ENCODE assay signal across 1 cellular context in the genomic region with DNA sequence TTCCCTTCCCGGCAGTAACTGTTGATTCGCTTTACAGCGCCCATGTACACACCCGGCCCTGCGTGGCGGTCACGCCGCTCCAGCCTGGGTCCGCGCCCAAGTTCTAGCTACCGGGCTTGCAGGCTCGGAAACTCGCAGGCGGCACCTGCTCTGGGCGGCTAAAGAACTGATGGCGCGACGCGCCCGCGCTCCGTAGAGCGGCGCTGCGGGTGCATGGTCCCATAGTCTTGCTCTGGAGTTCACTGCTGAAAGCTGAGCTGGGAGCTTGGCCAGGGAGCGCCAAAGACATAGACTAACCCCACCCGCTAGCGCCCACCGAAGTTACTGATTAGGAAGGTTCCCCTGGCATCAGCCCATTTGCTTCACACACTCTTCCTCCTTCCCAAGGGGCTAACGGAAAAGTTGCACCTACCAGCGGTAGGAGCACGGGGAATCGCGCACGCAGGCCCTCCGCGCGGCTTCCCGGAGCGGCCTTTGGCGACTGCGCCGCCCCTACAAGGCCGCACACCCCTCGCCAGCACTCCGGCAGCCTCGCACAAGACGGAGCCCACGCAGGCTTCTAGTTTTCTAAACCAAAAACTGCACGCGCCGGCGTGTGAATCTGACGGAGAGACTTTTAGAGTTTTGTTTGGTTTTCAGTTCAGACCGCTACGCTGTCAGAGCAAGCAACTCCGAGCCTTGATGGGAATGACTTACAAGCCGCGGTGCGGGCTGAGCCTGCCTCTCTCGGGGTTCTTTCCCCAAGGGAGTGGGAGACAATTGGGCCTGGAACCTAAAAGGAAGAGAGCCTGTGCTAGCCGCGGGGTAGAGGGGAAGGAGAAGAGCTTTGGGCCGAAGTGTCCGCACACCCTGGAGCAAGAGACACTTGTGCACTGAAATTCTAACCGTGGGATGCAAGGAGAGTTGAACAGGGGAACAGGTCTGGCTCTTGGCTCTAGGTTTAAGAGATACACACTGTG.
A peak's percentile ranks its signal among the peaks of the same experiment; 100 is the strongest.
TF ChIP-seq lines count a peak whose summit lies in the region.

No MANE protein-coding gene starts in this region.

TF ChIP-seq in H1, 55 proteins besides CTCF, POLR2A, EP300 and RAD21:
- TF ChIP-seq RNF2 (IDR thresholded peaks at IDR 0.05; ENCODE audit: borderline replicate concordance, low read depth, low read length, missing control alignments, poor library complexity, severe bottlenecking) (peak; percentile 80), CTBP2 (IDR thresholded peaks at IDR 0.05; ENCODE audit: borderline replicate concordance, insufficient read depth, insufficient read length, low read length) (no peak), KDM5A (IDR thresholded peaks at IDR 0.05; ENCODE audit: low read length) (no peak), KDM4A (IDR thresholded peaks at IDR 0.05; ENCODE audit: low read depth, low read length, severe bottlenecking) (peak; percentile 5), YY1 (IDR thresholded peaks at IDR 0.05; ENCODE audit: low read depth, low read length) (peak; percentile 10; the same call in 1 of the 2 replicates), SIRT6 (IDR thresholded peaks at IDR 0.05; ENCODE audit: low read length) (no peak), KDM1A (IDR thresholded peaks at IDR 0.05; ENCODE audit: borderline replicate concordance, low read length) (peak; percentile 60; the same call in 1 of the 2 replicates), E2F6 (IDR thresholded peaks at IDR 0.05) (peak; percentile 75), EZH2 (IDR thresholded peaks at IDR 0.05; ENCODE audit: low read depth, low read length, severe bottlenecking) (peak; percentile 91), SUZ12 (IDR thresholded peaks at IDR 0.05; ENCODE audit: low read length) (peak; percentile 97), NANOG (IDR thresholded peaks at IDR 0.05; ENCODE audit: insufficient read depth, low read depth, low read length, poor library complexity, severe bottlenecking) (no peak), HDAC2 (IDR thresholded peaks at IDR 0.05; ENCODE audit: borderline replicate concordance in 1 of 2, low read depth in 2 of 2, low read length in 2 of 2) (0 out of 4 replicates have a peak, but pooled peaks of 1 of the 2 experiments have one; percentile 16), CBX8 (IDR thresholded peaks at IDR 0.05; ENCODE audit: borderline replicate concordance, low read depth, low read length) (peak; percentile 69; the same call in 1 of the 2 replicates), SIN3A (conservative IDR thresholded peaks at IDR 0.05 in 1 of 2, IDR thresholded peaks at IDR 0.05 in 1 of 2; ENCODE audit: low read depth in 1 of 2, low read length in 2 of 2) (peak in 1 of 2 experiments; percentile 34; a peak in 1 of 4 replicates)
- TF ChIP-seq, protein P1, sequence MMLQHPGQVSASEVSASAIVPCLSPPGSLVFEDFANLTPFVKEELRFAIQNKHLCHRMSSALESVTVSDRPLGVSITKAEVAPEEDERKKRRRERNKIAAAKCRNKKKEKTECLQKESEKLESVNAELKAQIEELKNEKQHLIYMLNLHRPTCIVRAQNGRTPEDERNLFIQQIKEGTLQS (IDR thresholded peaks at IDR 0.05; ENCODE audit: insufficient read depth, low read depth, low read length), result no peak
TF ChIP-seq in H1: peak in this region for 10.
